8 cellular contexts compared by ENCODE assay signal in genomic region chrX:40145670-40146470, GRCh38. TPM values are rescaled to one million over a fixed set of nuclear protein-coding genes. Genes with fewer than 3 reads are reported as not detected.
DNase-seq lines count a peak whose midpoint lies in the region; ATAC-seq and TF ChIP-seq lines count a peak whose summit lies in the region.

No MANE protein-coding gene starts in this region.

- H3K27ac Mint-ChIP-seq in activated naive CD4-positive, alpha-beta T cell treated with anti-CD3 and anti-CD28 coated beads, Interleukin-2, amount 10 ng/mL, durations not matched to agents 7 days and 5 days: no peak overlapping the region

- H3K4me1 Mint-ChIP-seq in activated naive CD4-positive, alpha-beta T cell treated with anti-CD3 and anti-CD28 coated beads, Interleukin-2, amount 10 ng/mL, durations not matched to agents 7 days and 5 days: peaks cover 19% of the 10 kb centered on the region

- ATAC-seq in HG02678 (IDR thresholded peaks at IDR 0.05; ENCODE audit: unreplicated experiment) (no peak), GM18511 (IDR thresholded peaks at IDR 0.05; ENCODE audit: unreplicated experiment) (no peak)

- no peak overlapping the region for H3K27ac ChIP-seq in mesodermal cell (ENCODE audit: low read depth, low read length, severe bottlenecking)
- peak overlapping the region; percentile 48 to 80 for H3K27ac ChIP-seq in uterus

- peak overlapping the region; percentile 59 for H3K4me3 Mint-ChIP-seq in activated naive CD4-positive, alpha-beta T cell treated with anti-CD3 and anti-CD28 coated beads, Interleukin-2, amount 10 ng/mL, durations not matched to agents 7 days and 5 days

- H3K36me3 ChIP-seq in mesodermal cell (ENCODE audit: control insufficient read depth, insufficient read depth, low read length) (no peaks in the 10 kb centered on the region), uterus (no peaks in the 10 kb centered on the region)

- TF ChIP-seq POLR2A in uterus (IDR thresholded peaks at IDR 0.05): no peak

- CTCF ChIA-PET in activated naive CD4-positive, alpha-beta T cell treated with anti-CD3 and anti-CD28 coated beads, Interleukin-2, amount 10 ng/mL, durations not matched to agents 7 days and 5 days (lab: Charles Lee): no interaction called here

- H3K4me1 ChIP-seq in mesodermal cell (ENCODE audit: control insufficient read depth, insufficient read depth, low read length, poor library complexity, severe bottlenecking) (peaks cover 23% of the 10 kb centered on the region), uterus (peaks cover 0 to 5% of the 10 kb centered on the region in 2 donors)

- peak; percentile 20 for DNase-seq in activated naive CD4-positive, alpha-beta T cell treated with anti-CD3 and anti-CD28 coated beads, Interleukin-2, amount 10 ng/mL, durations not matched to agents 7 days and 5 days
- no peak for DNase-seq in activated naive CD4-positive, alpha-beta T cell (lab: John Stamatoyannopoulos, UW)
- DNase-seq in cardiac fibroblast (ENCODE audit: low read depth in 2 of 2) (no peak), uterus (no peak)
- no peak for DNase-seq in stimulated activated CD4-positive, alpha-beta T cell treated with anti-CD3 and anti-CD28 coated beads, Interleukin-2, amount 100 ng/mL, for 24 hours

- no peaks in the 10 kb centered on the region for H3K9me3 ChIP-seq in mesodermal cell (ENCODE audit: control insufficient read depth, low read length)
- H3K9me3 ChIP-seq in uterus: no peaks in the 10 kb centered on the region

- no peaks in the 10 kb centered on the region for H3K9me3 Mint-ChIP-seq in activated naive CD4-positive, alpha-beta T cell treated with anti-CD3 and anti-CD28 coated beads, Interleukin-2, amount 10 ng/mL, durations not matched to agents 7 days and 5 days

- whole genome bisulfite sequencing in mesodermal cell (ENCODE audit: insufficient coverage in 2 of 2), 2 experiments: 0 to 2% methylated on average over 6 to 14 of the region's 66 CpGs

- no peaks in the 10 kb centered on the region for H3K36me3 Mint-ChIP-seq in activated naive CD4-positive, alpha-beta T cell treated with anti-CD3 and anti-CD28 coated beads, Interleukin-2, amount 10 ng/mL, durations not matched to agents 7 days and 5 days

- peaks cover 54% of the 10 kb centered on the region for H3K27me3 Mint-ChIP-seq in activated naive CD4-positive, alpha-beta T cell treated with anti-CD3 and anti-CD28 coated beads, Interleukin-2, amount 10 ng/mL, durations not matched to agents 7 days and 5 days

- TF ChIP-seq CTCF in cardiac fibroblast (IDR thresholded peaks at IDR 0.05; ENCODE audit: low read depth, low read length) (no peak), uterus (IDR thresholded peaks at IDR 0.05) (no peak)

- peak overlapping the region; percentile 43 to 44 for H3K4me3 ChIP-seq in cardiac fibroblast (replicated peaks in 1 of 2; ENCODE audit: low read depth in 2 of 2, low read length in 2 of 2)
- H3K4me3 ChIP-seq in mesodermal cell (ENCODE audit: extremely low read depth, insufficient read depth, low read length, poor library complexity, severe bottlenecking): peak overlapping the region; percentile 31
- peak overlapping the region; percentile 30 to 47 for H3K4me3 ChIP-seq in uterus

- H3K27me3 ChIP-seq in uterus: no peaks in the 10 kb centered on the region

- intact Hi-C loops in uterus (cut with DNase I; ENCODE audit: low total_unique reads): no loop called here

RNA-seq across cellular contexts. Expression of gene BCOR, which starts 48.1 kb away (rescaled TPM):
- polyA plus RNA-seq in mesodermal cell (2013, experiment 1 of 2): 21.2 TPM
- polyA plus RNA-seq in mesodermal cell (2013, experiment 2 of 2): 19.5 TPM
- 10 to 100 TPM in 3 of 4 donors, 1 to 10 TPM in 1; 10.0 to 42.4 (median 26.4) TPM for total RNA-seq in uterus
